Comparison of ENCODE assay signal across 13 cellular contexts in genomic region chr22:15738157-15738908, GRCh38. TPM values are rescaled to one million over a fixed set of nuclear protein-coding genes. Genes with fewer than 3 reads are reported as not detected.
DNase-seq lines count a peak whose midpoint lies in the region; ATAC-seq and TF ChIP-seq lines count a peak whose summit lies in the region.
"Not testable (repeated sequence)": the region's sequence is repeated elsewhere in the genome, so short reads cannot be mapped to it uniquely, and the experiment has no call there.
"Had no signal": no experiment of that assay in that cellular context is flagged by ENCODE, and none has a peak within 500 bp of the region (broad histone marks: within the 10 kb centered on the region; RNA-seq: fewer than 3 reads in every experiment).

No MANE protein-coding gene starts in this region.

- H3K4me2 ChIP-seq in Karpas-422 (ENCODE audit: low read depth, low read length, poor library complexity, severe bottlenecking) = not testable (repeated sequence)

- TF ChIP-seq EP300 in gastroesophageal sphincter (IDR thresholded peaks at IDR 0.05); sigmoid colon (IDR thresholded peaks at IDR 0.05); upper lobe of left lung (IDR thresholded peaks at IDR 0.05): not testable (repeated sequence)

- not testable (repeated sequence) for H3K36me3 Mint-ChIP-seq in endodermal cell (ENCODE audit: low read depth)

- H3K9me2 ChIP-seq in Karpas-422 (replicated peaks; ENCODE audit: insufficient read depth, low read length) = not testable (repeated sequence)

- not testable (repeated sequence) for H3K79me2 ChIP-seq in Karpas-422 (ENCODE audit: low read length)

- not testable (repeated sequence) for H2AFZ ChIP-seq in Karpas-422 (ENCODE audit: low read length)

- H3K4me3 ChIP-seq in Karpas-422 (ENCODE audit: low read length); endodermal cell (ENCODE audit: low read length); gastroesophageal sphincter; lower lobe of right lung; sigmoid colon; upper lobe of left lung: not testable (repeated sequence)

- H3K4me3 Mint-ChIP-seq in endodermal cell = not testable (repeated sequence)

- not testable (repeated sequence) for H3K4me1 ChIP-seq in Karpas-422 (ENCODE audit: low read length); endodermal cell (ENCODE audit: control insufficient read depth, insufficient read depth, low read length); gastroesophageal sphincter; lower lobe of right lung; sigmoid colon; upper lobe of left lung

- peak; percentile 28 for ATAC-seq in gastroesophageal sphincter
- ATAC-seq in lower lobe of right lung = peak; percentile 45 to 62
- peak; percentile 32 for ATAC-seq in stimulated activated naive CD8-positive, alpha-beta T cell treated with anti-CD3 and anti-CD28 coated beads, Interleukin-15, Interleukin-2, amounts not matched to agents 100 U/mL and 50 U/mL, for 24 hours
- peak; percentile 48 to 82 for ATAC-seq in upper lobe of left lung (ENCODE audit: low FRiP score in 2 of 2)

- not testable (repeated sequence) for H3K36me3 ChIP-seq in Karpas-422 (ENCODE audit: insufficient read depth, low read length); endodermal cell (ENCODE audit: control insufficient read depth, insufficient read depth, low read length); gastroesophageal sphincter; lower lobe of right lung; sigmoid colon; upper lobe of left lung

- TF ChIP-seq CTCF in endodermal cell (conservative IDR thresholded peaks at IDR 0.05); gastroesophageal sphincter (IDR thresholded peaks at IDR 0.05); lower lobe of right lung (IDR thresholded peaks at IDR 0.05); sigmoid colon (IDR thresholded peaks at IDR 0.05); upper lobe of left lung (IDR thresholded peaks at IDR 0.05): not testable (repeated sequence)

- DNase-seq in Karpas-422 = peak; percentile 17
- peak; percentile 0 for DNase-seq in astrocyte of the hippocampus (ENCODE audit: low read depth, low spot score)
- DNase-seq in endodermal cell = peak; percentile 1
- not testable (repeated sequence) for DNase-seq in lower lobe of right lung; stimulated activated naive CD8-positive, alpha-beta T cell treated with anti-CD3 and anti-CD28 coated beads, Interleukin-15, Interleukin-2, amounts not matched to agents 100 U/mL and 50 U/mL, for 24 hours; upper lobe of left lung
- peak; percentile 21 for DNase-seq in sigmoid colon

- 75% methylated on average over 4 of the region's 10 CpGs; no CpG with 5 or more reads in 1 of the 2 experiments for WGBS in endodermal cell (ENCODE audit: insufficient coverage in 1 of 2, insufficient read length in 1 of 2), 2 experiments
- WGBS in gastroesophageal sphincter (ENCODE audit: low coverage in 1 of 2), 2 donors = no CpG with 5 or more reads among the region's 10 CpGs
- 79 to 80% methylated on average over 5 of the region's 10 CpGs for WGBS in sigmoid colon, 2 donors
- WGBS in upper lobe of left lung, 2 donors = 72% methylated on average over 4 of the region's 10 CpGs; no CpG with 5 or more reads in 1 of the 2 donors

- H3K4me1 Mint-ChIP-seq in endodermal cell = not testable (repeated sequence)

- H4K20me1 ChIP-seq in Karpas-422 (ENCODE audit: insufficient read depth, low read depth, low read length) = not testable (repeated sequence)

- not testable (repeated sequence) for TF ChIP-seq POLR2A in gastroesophageal sphincter (IDR thresholded peaks at IDR 0.05); sigmoid colon (IDR thresholded peaks at IDR 0.05); upper lobe of left lung (IDR thresholded peaks at IDR 0.05)

- H3K27me3 ChIP-seq in Karpas-422 (ENCODE audit: low read length); endodermal cell (ENCODE audit: control insufficient read depth, insufficient read depth, low read length, poor library complexity, severe bottlenecking); gastroesophageal sphincter; lower lobe of right lung (ENCODE audit: low read depth); sigmoid colon; upper lobe of left lung: not testable (repeated sequence)

- intact Hi-C loops in lower lobe of right lung (cut with DNase I); sigmoid colon (cut with DNase I): not testable (repeated sequence)

- H3K27ac Mint-ChIP-seq in endodermal cell = not testable (repeated sequence)

- H3K9ac ChIP-seq in Karpas-422 (ENCODE audit: low read length); endodermal cell (ENCODE audit: extremely low read depth, low read length, poor library complexity, severe bottlenecking): not testable (repeated sequence)

- H3K9me3 ChIP-seq in Karpas-422 (ENCODE audit: low read length); endodermal cell (ENCODE audit: control insufficient read depth, low read length); gastroesophageal sphincter; lower lobe of right lung; sigmoid colon; upper lobe of left lung: not testable (repeated sequence)

- H3K27me3 Mint-ChIP-seq in endodermal cell (ENCODE audit: insufficient read depth) = not testable (repeated sequence)

- not testable (repeated sequence) for H3K9me3 Mint-ChIP-seq in endodermal cell

- not testable (repeated sequence) for H3K27ac ChIP-seq in Karpas-422 (ENCODE audit: low read length); endodermal cell (ENCODE audit: low read depth, low read length); gastroesophageal sphincter; lower lobe of right lung; sigmoid colon; upper lobe of left lung

RNA-seq across cellular contexts. Expression of gene POTEH, which starts 48.5 kb away (rescaled TPM):
- not detected in 2 replicates for total RNA-seq in Karpas-422 (2014; rRNA removed; shearing (Covaris generic); ENCODE audit: low replicate concordance)
- total RNA-seq in endodermal cell (not detected), gastroesophageal sphincter (not detected), lower lobe of right lung (not detected), sigmoid colon (under 1 TPM in 1 of 4 donors, not detected in 3; 0.33 TPM), upper lobe of left lung (not detected)
- polyA plus RNA-seq in endodermal cell (2013, experiment 1 of 2) = not detected
- polyA plus RNA-seq in endodermal cell (2013, experiment 2 of 2) = not detected
- under 1 TPM in 2 of 3 donors, not detected in 1; 0.03 to 0.60 TPM for polyA plus RNA-seq in sigmoid colon
- total RNA-seq: Calu3; CD4-positive, alpha-beta memory T cell; G401; GM23338; H9 had no signal
- polyA plus RNA-seq: CD4-positive, alpha-beta memory T cell; GM23338 had no signal
